ENCODE assay signal across 8 cellular contexts in genomic region chr3:186783731-186784515, GRCh38. TPM values are rescaled to one million over a fixed set of nuclear protein-coding genes. Genes with fewer than 3 reads are reported as not detected.
A peak's percentile ranks its signal among the peaks of the same experiment; 100 is the strongest.
DNase-seq lines count a peak whose midpoint lies in the region; ATAC-seq and TF ChIP-seq lines count a peak whose summit lies in the region.

No MANE protein-coding gene starts in this region.

- peaks cover 61% of the 10 kb centered on the region for H3K79me2 ChIP-seq in DND-41 (ENCODE audit: insufficient read depth, low read length)

- H3K27me3 ChIP-seq in DND-41 (ENCODE audit: insufficient read depth, low read length, poor library complexity) (no peaks in the 10 kb centered on the region), SJSA1 (replicated peaks) (no peaks in the 10 kb centered on the region)

- DNase-seq in DND-41 = peak; percentile 82
- DNase-seq in Jurkat, Clone E6-1 (ENCODE audit: low read depth, low spot score) = peak; percentile 54
- DNase-seq in SJSA1 (ENCODE audit: low read depth in 1 of 2, low spot score in 2 of 2) = peak; percentile 71 to 76
- DNase-seq in activated naive CD4-positive, alpha-beta T cell treated with anti-CD3 and anti-CD28 coated beads, Interleukin-2, amount 50 U/mL, for 16 hours = peak; percentile 77
- DNase-seq in globus pallidus (ENCODE audit: low spot score) = peak; percentile 76
- peak in 55 of 56 donors; percentile 17 to 89 (median 72) for DNase-seq in nucleus accumbens (lab: John Stamatoyannopoulos, UW)
- peak; percentile 85 for DNase-seq in superior temporal gyrus (ENCODE audit: extremely low spot score)

- H3K9ac ChIP-seq in DND-41 (ENCODE audit: low read depth, low read length) = peak overlapping the region; percentile 97

- peak overlapping the region; percentile 100 for H3K27ac ChIP-seq in DND-41 (ENCODE audit: low read length)
- H3K27ac ChIP-seq in SJSA1 = peak overlapping the region; percentile 99

- H3K9me3 ChIP-seq in DND-41 (ENCODE audit: insufficient read depth, low read length, severe bottlenecking) = no peaks in the 10 kb centered on the region
- H3K9me3 ChIP-seq in SJSA1 (replicated peaks) = no peaks in the 10 kb centered on the region

- no peak for TF ChIP-seq CTCF in DND-41 (IDR thresholded peaks at IDR 0.05; ENCODE audit: borderline replicate concordance, extremely low read depth, low read length, poor library complexity, severe bottlenecking)

- peaks cover 42% of the 10 kb centered on the region for H3K4me1 ChIP-seq in DND-41 (ENCODE audit: insufficient read depth, low read length)
- H3K4me1 ChIP-seq in SJSA1 (replicated peaks) = peaks cover 18% of the 10 kb centered on the region

- ATAC-seq in DND-41 (ENCODE audit: insufficient read depth, low read depth) = peak; percentile 81
- peak; percentile 70 for ATAC-seq in GM21619 (IDR thresholded peaks at IDR 0.05; ENCODE audit: unreplicated experiment)

- peaks cover 54% of the 10 kb centered on the region for H4K20me1 ChIP-seq in DND-41 (ENCODE audit: insufficient read depth, low read length)

- H2AFZ ChIP-seq in DND-41 (ENCODE audit: low read depth, low read length) = peak overlapping the region; percentile 94

- H3K4me3 ChIP-seq in DND-41 (ENCODE audit: low read depth in 1 of 2, low read length in 2 of 2) (peak overlapping the region; percentile 57 to 78), SJSA1 (peak overlapping the region; percentile 84)
- H3K4me3 ChIP-seq in Jurkat, Clone E6-1 (ENCODE audit: low read length) = peak overlapping the region; percentile 85

- H3K36me3 ChIP-seq in DND-41 (ENCODE audit: insufficient read depth, low read length) (peaks cover 55% of the 10 kb centered on the region), SJSA1 (peaks cover 55% of the 10 kb centered on the region)

- peak overlapping the region; percentile 78 for H3K4me2 ChIP-seq in DND-41 (ENCODE audit: insufficient read depth, low read length)

RNA-seq across cellular contexts. Expression of gene EIF4A2, which starts 0.5 kb away (rescaled TPM):
- polyA plus RNA-seq in Jurkat, Clone E6-1 (2012; ENCODE audit: insufficient read depth, insufficient read length) = 446 TPM
- total RNA-seq in SJSA1 (2014; rRNA removed; shearing (Covaris generic)) = 466 and 604 TPM in 2 replicates

RNA-seq across cellular contexts. Expression of gene RFC4, which starts 22.4 kb away (rescaled TPM):
- polyA plus RNA-seq in Jurkat, Clone E6-1 (2012; ENCODE audit: insufficient read depth, insufficient read length) = 201 TPM
- 75.7 and 106 TPM in 2 replicates for total RNA-seq in SJSA1 (2014; rRNA removed; shearing (Covaris generic))

RNA-seq across cellular contexts. Expression of gene ADIPOQ, which starts 58.6 kb away (rescaled TPM):
- polyA plus RNA-seq in Jurkat, Clone E6-1 (2012; ENCODE audit: insufficient read depth, insufficient read length) = not detected
- total RNA-seq in SJSA1 (2014; rRNA removed; shearing (Covaris generic)) = not detected in 2 replicates

Comparison
In these comparisons a context has a peak if more than half of its experiments do, and no peak if none do; other contexts are left out.
1. Peak in every context shown above with its lines: DNase-seq, ATAC-seq, H3K4me3 ChIP-seq and H3K27ac ChIP-seq.